Comparison of ENCODE assay signal across 1 cellular context in genomic region chr20:25226433-25227316, GRCh38.
TF ChIP-seq lines count a peak whose summit lies in the region.

No MANE protein-coding gene starts in this region.

TF ChIP-seq in GM23338, 12 proteins besides CTCF, POLR2A, EP300 and RAD21 (continued from another document):
- TF ChIP-seq ZNF462 (CRISPR knock-in tag; IDR thresholded peaks at IDR 0.05): no peak
- TF ChIP-seq JUNB (IDR thresholded peaks at IDR 0.05; ENCODE audit: unreplicated experiment): no peak
- no peak for TF ChIP-seq ZNF331 (CRISPR knock-in tag; IDR thresholded peaks at IDR 0.05; ENCODE audit: low read depth)
- TF ChIP-seq CREB1 (CRISPR knock-in tag; IDR thresholded peaks at IDR 0.05; ENCODE audit: low read depth): no peak
- no peak for TF ChIP-seq ETS1 (IDR thresholded peaks at IDR 0.05)
